In the genomic region with DNA sequence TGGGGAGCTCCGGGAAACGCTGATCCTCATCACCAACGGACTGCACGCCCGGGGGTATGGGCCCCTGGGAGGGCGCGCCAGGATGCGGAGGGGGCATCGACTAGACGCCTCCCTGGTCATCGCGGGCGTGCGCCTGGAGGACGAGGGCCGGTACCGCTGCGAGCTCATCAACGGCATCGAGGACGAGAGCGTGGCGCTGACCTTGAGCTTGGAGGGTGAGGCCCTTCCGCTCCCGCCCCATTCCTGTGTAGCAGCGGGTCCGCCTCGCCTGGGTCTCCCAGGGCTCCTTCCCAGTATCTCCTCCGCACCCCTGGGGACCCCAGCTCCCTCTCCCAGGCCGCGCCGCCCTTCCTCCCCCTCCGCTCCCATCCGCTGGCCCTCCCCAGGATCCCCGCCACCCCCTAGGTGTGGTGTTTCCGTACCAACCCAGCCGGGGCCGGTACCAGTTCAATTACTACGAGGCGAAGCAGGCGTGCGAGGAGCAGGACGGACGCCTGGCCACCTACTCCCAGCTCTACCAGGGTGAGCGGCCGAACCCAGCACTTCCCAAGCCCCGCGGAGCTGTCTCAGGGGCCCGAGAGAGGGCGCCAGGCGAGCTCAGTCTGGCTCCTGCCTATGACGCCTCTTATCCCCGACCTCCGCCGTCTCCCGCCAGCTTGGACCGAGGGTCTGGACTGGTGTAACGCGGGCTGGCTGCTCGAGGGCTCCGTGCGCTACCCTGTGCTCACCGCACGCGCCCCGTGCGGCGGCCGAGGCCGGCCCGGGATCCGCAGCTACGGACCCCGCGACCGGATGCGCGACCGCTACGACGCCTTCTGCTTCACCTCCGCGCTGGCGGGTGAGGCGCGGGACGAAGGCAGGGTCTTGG, we compare ENCODE assay signal across 9 cellular contexts. TPM values are rescaled to one million over a fixed set of nuclear protein-coding genes. Genes with fewer than 3 reads are reported as not detected.
DNase-seq lines count a peak whose midpoint lies in the region; ATAC-seq and TF ChIP-seq lines count a peak whose summit lies in the region.
"Had no signal": no experiment of that assay in that cellular context is flagged by ENCODE, and none has a peak within 500 bp of the region (broad histone marks: within the 10 kb centered on the region; RNA-seq: fewer than 3 reads in every experiment).

No MANE protein-coding gene starts in this region.

- H3K27me3 ChIP-seq in CD4-positive, CD25-positive, alpha-beta regulatory T cell (ENCODE audit: control insufficient read depth, insufficient read depth, low read length), result peaks cover 27% of the 10 kb centered on the region

- H3K9me3 Mint-ChIP-seq in CD4-positive, CD25-positive, alpha-beta regulatory T cell, result no peaks in the 10 kb centered on the region
- no peaks in the 10 kb centered on the region for H3K9me3 Mint-ChIP-seq in stimulated activated effector memory CD8-positive, alpha-beta T cell treated with anti-CD3 and anti-CD28 coated beads, Interleukin-12 subunit alpha, Interleukin-12 subunit beta, amount 100 ng/mL, for 72 hours

- peak overlapping the region in 3 of 4 donors; percentile 36 to 84 (median 72) for H3K4me3 Mint-ChIP-seq in CD4-positive, CD25-positive, alpha-beta regulatory T cell
- H3K4me3 Mint-ChIP-seq in stimulated activated effector memory CD8-positive, alpha-beta T cell treated with anti-CD3 and anti-CD28 coated beads, Interleukin-12 subunit alpha, Interleukin-12 subunit beta, amount 100 ng/mL, for 72 hours, result peak overlapping the region; percentile 68

- H3K9me3 ChIP-seq in CD4-positive, CD25-positive, alpha-beta regulatory T cell (ENCODE audit: control insufficient read depth in 2 of 2, low read length in 2 of 2), result no peaks in the 10 kb centered on the region

- H3K27ac ChIP-seq in CD4-positive, CD25-positive, alpha-beta regulatory T cell (ENCODE audit: insufficient read depth, low read length, poor library complexity, severe bottlenecking), result no peak overlapping the region
- H3K27ac ChIP-seq: KMS-11 had no signal

- H3K4me3 ChIP-seq in CD4-positive, CD25-positive, alpha-beta regulatory T cell (ENCODE audit: low read depth, low read length), result no peak overlapping the region

- H3K4me1 Mint-ChIP-seq in CD4-positive, CD25-positive, alpha-beta regulatory T cell, result peaks cover 4 to 20% (median 9%) of the 10 kb centered on the region in 4 donors
- peaks cover 12% of the 10 kb centered on the region for H3K4me1 Mint-ChIP-seq in stimulated activated effector memory CD8-positive, alpha-beta T cell treated with anti-CD3 and anti-CD28 coated beads, Interleukin-12 subunit alpha, Interleukin-12 subunit beta, amount 100 ng/mL, for 72 hours

- intact Hi-C loops in left colon (cut with DNase I, micrococcal nuclease), result no loop called here

- peaks cover 66% of the 10 kb centered on the region for H3K27me3 Mint-ChIP-seq in CD4-positive, CD25-positive, alpha-beta regulatory T cell

- ATAC-seq in CD4-positive, CD25-positive, alpha-beta regulatory T cell (ENCODE audit: low read depth in 2 of 2), result peak; percentile 22 to 31
- peak; percentile 89 for ATAC-seq in SK-N-SH treated with all-trans-retinoic acid at 6 μM for 48 hours
- peak; percentile 71 for ATAC-seq in left colon
- ATAC-seq in stimulated activated effector memory CD8-positive, alpha-beta T cell treated with anti-CD3 and anti-CD28 coated beads, Interleukin-12 subunit alpha, Interleukin-12 subunit beta, amount 100 ng/mL, for 72 hours, result peak; percentile 77
- no peak for ATAC-seq in HG03196 (IDR thresholded peaks at IDR 0.05; ENCODE audit: unreplicated experiment)
- no peak for ATAC-seq in HG03280 (IDR thresholded peaks at IDR 0.05; ENCODE audit: unreplicated experiment)

- DNase-seq in CD4-positive, CD25-positive, alpha-beta regulatory T cell, result peak in 1 of 3 donors; percentile 27
- DNase-seq in HT-29 (ENCODE audit: low spot score) (peak; percentile 39), left colon (peak in 1 of 2 donors; percentile 54)
- DNase-seq in central memory CD4-positive, alpha-beta T cell, result peak; percentile 10
- DNase-seq in stimulated activated effector memory CD8-positive, alpha-beta T cell treated with anti-CD3 and anti-CD28 coated beads, Interleukin-12 subunit alpha, Interleukin-12 subunit beta, amount 100 ng/mL, for 72 hours (ENCODE audit: low spot score in 2 of 2), result peak in 1 of 2 donors; percentile 70

- no peak overlapping the region for H3K27ac Mint-ChIP-seq in CD4-positive, CD25-positive, alpha-beta regulatory T cell
- H3K27ac Mint-ChIP-seq in stimulated activated effector memory CD8-positive, alpha-beta T cell treated with anti-CD3 and anti-CD28 coated beads, Interleukin-12 subunit alpha, Interleukin-12 subunit beta, amount 100 ng/mL, for 72 hours, result no peak overlapping the region

- H3K36me3 ChIP-seq in CD4-positive, CD25-positive, alpha-beta regulatory T cell (ENCODE audit: control insufficient read depth, insufficient read depth, low read length), result no peaks in the 10 kb centered on the region

- H3K36me3 Mint-ChIP-seq in CD4-positive, CD25-positive, alpha-beta regulatory T cell, result no peaks in the 10 kb centered on the region
- H3K36me3 Mint-ChIP-seq in stimulated activated effector memory CD8-positive, alpha-beta T cell treated with anti-CD3 and anti-CD28 coated beads, Interleukin-12 subunit alpha, Interleukin-12 subunit beta, amount 100 ng/mL, for 72 hours, result no peaks in the 10 kb centered on the region

- peaks cover 20% of the 10 kb centered on the region for H3K4me1 ChIP-seq in CD4-positive, CD25-positive, alpha-beta regulatory T cell (ENCODE audit: control insufficient read depth, insufficient read depth, low read length, poor library complexity, severe bottlenecking)

TF ChIP-seq in SK-N-SH treated with all-trans-retinoic acid at 6 μM for 48 hours, 23 proteins besides CTCF, POLR2A, EP300 and RAD21 (continues in another document):
- TF ChIP-seq TOX (CRISPR knock-in tag; IDR thresholded peaks at IDR 0.05; ENCODE audit: borderline replicate concordance) (no peak), SNAI2 (CRISPR knock-in tag; IDR thresholded peaks at IDR 0.05) (no peak), ZFP3 (CRISPR knock-in tag; IDR thresholded peaks at IDR 0.05) (no peak), OSR1 (CRISPR knock-in tag; IDR thresholded peaks at IDR 0.05) (no peak), ZNF70 (CRISPR knock-in tag; IDR thresholded peaks at IDR 0.05) (no peak), ZNF8 (CRISPR knock-in tag; IDR thresholded peaks at IDR 0.05) (no peak)
- TF ChIP-seq, protein P1, sequence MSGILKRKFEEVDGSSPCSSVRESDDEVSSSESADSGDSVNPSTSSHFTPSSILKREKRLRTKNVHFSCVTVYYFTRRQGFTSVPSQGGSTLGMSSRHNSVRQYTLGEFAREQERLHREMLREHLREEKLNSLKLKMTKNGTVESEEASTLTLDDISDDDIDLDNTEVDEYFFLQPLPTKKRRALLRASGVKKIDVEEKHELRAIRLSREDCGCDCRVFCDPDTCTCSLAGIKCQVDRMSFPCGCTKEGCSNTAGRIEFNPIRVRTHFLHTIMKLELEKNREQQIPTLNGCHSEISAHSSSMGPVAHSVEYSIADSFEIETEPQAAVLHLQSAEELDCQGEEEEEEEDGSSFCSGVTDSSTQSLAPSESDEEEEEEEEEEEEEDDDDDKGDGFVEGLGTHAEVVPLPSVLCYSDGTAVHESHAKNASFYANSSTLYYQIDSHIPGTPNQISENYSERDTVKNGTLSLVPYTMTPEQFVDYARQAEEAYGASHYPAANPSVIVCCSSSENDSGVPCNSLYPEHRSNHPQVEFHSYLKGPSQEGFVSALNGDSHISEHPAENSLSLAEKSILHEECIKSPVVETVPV (CRISPR knock-in tag; IDR thresholded peaks at IDR 0.05), result no peak
- TF ChIP-seq, protein P2, sequence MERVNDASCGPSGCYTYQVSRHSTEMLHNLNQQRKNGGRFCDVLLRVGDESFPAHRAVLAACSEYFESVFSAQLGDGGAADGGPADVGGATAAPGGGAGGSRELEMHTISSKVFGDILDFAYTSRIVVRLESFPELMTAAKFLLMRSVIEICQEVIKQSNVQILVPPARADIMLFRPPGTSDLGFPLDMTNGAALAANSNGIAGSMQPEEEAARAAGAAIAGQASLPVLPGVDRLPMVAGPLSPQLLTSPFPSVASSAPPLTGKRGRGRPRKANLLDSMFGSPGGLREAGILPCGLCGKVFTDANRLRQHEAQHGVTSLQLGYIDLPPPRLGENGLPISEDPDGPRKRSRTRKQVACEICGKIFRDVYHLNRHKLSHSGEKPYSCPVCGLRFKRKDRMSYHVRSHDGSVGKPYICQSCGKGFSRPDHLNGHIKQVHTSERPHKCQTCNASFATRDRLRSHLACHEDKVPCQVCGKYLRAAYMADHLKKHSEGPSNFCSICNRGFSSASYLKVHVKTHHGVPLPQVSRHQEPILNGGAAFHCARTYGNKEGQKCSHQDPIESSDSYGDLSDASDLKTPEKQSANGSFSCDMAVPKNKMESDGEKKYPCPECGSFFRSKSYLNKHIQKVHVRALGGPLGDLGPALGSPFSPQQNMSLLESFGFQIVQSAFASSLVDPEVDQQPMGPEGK (CRISPR knock-in tag; IDR thresholded peaks at IDR 0.05; ENCODE audit: borderline replicate concordance), result no peak

RNA-seq across cellular contexts. Expression of a gene that starts 5.0 kb away (rescaled TPM):
- not detected for total RNA-seq in CD4-positive, CD25-positive, alpha-beta regulatory T cell
- polyA plus RNA-seq in CD4-positive, CD25-positive, alpha-beta regulatory T cell, result not detected
- 0.10 TPM in 1 of 2 replicates, not detected in the other for total RNA-seq in HT-29 (2014; rRNA removed; shearing (Covaris generic))
- total RNA-seq in left colon, result not detected

RNA-seq across cellular contexts. Expression of a gene that starts 17.7 kb away (rescaled TPM):
- not detected for total RNA-seq in CD4-positive, CD25-positive, alpha-beta regulatory T cell
- polyA plus RNA-seq in CD4-positive, CD25-positive, alpha-beta regulatory T cell, result not detected
- not detected in 2 replicates for total RNA-seq in HT-29 (2014; rRNA removed; shearing (Covaris generic))
- total RNA-seq in left colon, result not detected

RNA-seq across cellular contexts. Expression of a gene that starts 22.9 kb away (rescaled TPM):
- total RNA-seq in CD4-positive, CD25-positive, alpha-beta regulatory T cell, result 27.5 TPM
- polyA plus RNA-seq in CD4-positive, CD25-positive, alpha-beta regulatory T cell, result 10 to 100 TPM; 20.2 to 34.6 (median 27.6) TPM
- 19.4 and 28.8 TPM in 2 replicates for total RNA-seq in HT-29 (2014; rRNA removed; shearing (Covaris generic))
- total RNA-seq in left colon, result 10 to 100 TPM; 13.8 to 20.1 TPM

RNA-seq across cellular contexts. Expression of a gene that starts 32.6 kb away (rescaled TPM):
- total RNA-seq in CD4-positive, CD25-positive, alpha-beta regulatory T cell, result 29.2 TPM
- 100 to 1,000 TPM in 1 of 4 donors, 10 to 100 TPM in 3; 87.3 to 102 (median 92.2) TPM for polyA plus RNA-seq in CD4-positive, CD25-positive, alpha-beta regulatory T cell
- 206 and 220 TPM in 2 replicates for total RNA-seq in HT-29 (2014; rRNA removed; shearing (Covaris generic))
- total RNA-seq in left colon, result 10 to 100 TPM; 78.0 to 87.7 TPM

RNA-seq across cellular contexts. Expression of a gene that starts 44.7 kb away (rescaled TPM):
- 2.3 TPM for total RNA-seq in CD4-positive, CD25-positive, alpha-beta regulatory T cell
- polyA plus RNA-seq in CD4-positive, CD25-positive, alpha-beta regulatory T cell, result under 1 TPM in 3 of 4 donors, not detected in 1; 0.34 to 0.65 (median 0.35) TPM
- not detected in 2 replicates for total RNA-seq in HT-29 (2014; rRNA removed; shearing (Covaris generic))
- under 1 TPM in 1 of 2 donors, not detected in 1; 0.28 TPM for total RNA-seq in left colon

Comparison
In these comparisons a context has a peak if more than half of its experiments do, and no peak if none do; other contexts are left out.
1. ATAC-seq: peak in CD4-positive, CD25-positive, alpha-beta regulatory T cell (2 of 2), SK-N-SH treated with all-trans-retinoic acid at 6 μM for 48 hours (single experiment), left colon (single experiment) and stimulated activated effector memory CD8-positive, alpha-beta T cell treated with anti-CD3 and anti-CD28 coated beads, Interleukin-12 subunit alpha, Interleukin-12 subunit beta, amount 100 ng/mL, for 72 hours (single experiment); none in HG03196 (single experiment) and HG03280 (single experiment).